8 cellular contexts compared by ENCODE assay signal in the genomic region with DNA sequence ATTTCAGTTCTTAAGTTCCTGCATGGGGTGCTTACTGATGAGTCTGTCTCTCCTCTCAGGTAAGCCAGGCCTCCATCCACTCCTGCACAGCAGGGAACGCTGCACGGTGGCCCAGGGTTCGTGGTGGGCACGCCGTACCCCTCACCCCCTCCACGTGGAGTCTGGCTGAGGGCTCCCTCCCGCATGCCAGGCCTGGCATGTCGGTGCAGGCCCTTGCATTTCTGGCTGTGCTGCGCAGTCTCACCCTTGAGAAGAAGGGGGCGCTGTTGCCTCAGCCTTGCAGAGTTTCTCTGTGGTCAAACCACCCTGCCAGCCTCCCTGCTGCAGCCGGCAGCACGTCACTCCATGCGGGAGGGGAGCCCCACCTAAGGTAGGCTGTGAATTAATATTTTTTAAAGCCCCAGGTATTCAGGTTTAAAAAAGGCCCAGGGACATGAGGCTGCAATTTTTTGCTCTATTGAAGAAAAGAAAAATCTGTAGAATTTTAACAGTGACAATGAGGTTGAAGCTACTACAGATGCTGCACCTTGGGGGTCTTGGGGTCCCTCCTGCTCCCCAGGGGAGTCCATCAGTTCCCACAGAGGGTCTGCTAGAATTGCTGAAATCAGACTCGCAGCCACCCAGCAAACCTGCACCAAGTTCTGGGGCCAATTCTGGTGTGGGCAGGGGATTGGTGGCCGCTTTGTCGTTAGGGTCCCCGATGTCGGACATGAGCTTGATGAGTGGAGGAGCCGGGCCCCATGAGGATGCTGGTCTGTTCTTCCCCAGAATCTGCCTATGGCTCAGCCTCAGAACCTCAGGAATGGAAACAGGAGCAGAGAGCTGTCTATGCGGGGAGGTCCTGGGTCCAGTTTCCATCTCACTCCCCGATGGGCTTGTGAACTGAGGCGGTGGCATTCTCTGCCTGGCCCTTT. TPM values are rescaled to one million over a fixed set of nuclear protein-coding genes. Genes with fewer than 3 reads are reported as not detected.
A peak's percentile ranks its signal among the peaks of the same experiment; 100 is the strongest.
DNase-seq lines count a peak whose midpoint lies in the region; ATAC-seq, FAIRE-seq and TF ChIP-seq lines count a peak whose summit lies in the region.

No MANE protein-coding gene starts in this region.

- H3K9me3 Mint-ChIP-seq in naive thymus-derived CD8-positive, alpha-beta T cell = no peaks in the 10 kb centered on the region
- no peaks in the 10 kb centered on the region for H3K9me3 Mint-ChIP-seq in stimulated activated naive B cell treated with anti-CD40 and anti-IgM and Interleukin-4, amounts not matched to agents 10 μg/mL and 1 μg/mL and 100 μg/mL, for 72 hours

- peak overlapping the region in 1 of 10 donors; percentile 43 for H3K27ac Mint-ChIP-seq in naive thymus-derived CD8-positive, alpha-beta T cell
- H3K27ac Mint-ChIP-seq in stimulated activated naive B cell treated with anti-CD40 and anti-IgM and Interleukin-4, amounts not matched to agents 10 μg/mL and 1 μg/mL and 100 μg/mL, for 72 hours = peak overlapping the region; percentile 51

- FAIRE-seq in HTR-8/SVneo (lab: Jason Lieb, UNC) = peak; percentile 96

- intact Hi-C loops in esophagus muscularis mucosa (cut with DNase I) = no loop called here

- H3K36me3 Mint-ChIP-seq in naive thymus-derived CD8-positive, alpha-beta T cell = peaks cover 0 to 2% (median 0%) of the 10 kb centered on the region in 3 donors
- H3K36me3 Mint-ChIP-seq in stimulated activated naive B cell treated with anti-CD40 and anti-IgM and Interleukin-4, amounts not matched to agents 10 μg/mL and 1 μg/mL and 100 μg/mL, for 72 hours = peaks cover 22 to 30% of the 10 kb centered on the region in 2 donors

- peak overlapping the region in 3 of 4 donors; percentile 13 to 37 (median 14) for H3K4me3 ChIP-seq in esophagus muscularis mucosa

- no peaks in the 10 kb centered on the region for H3K9me3 ChIP-seq in esophagus muscularis mucosa

- H3K27me3 Mint-ChIP-seq in naive thymus-derived CD8-positive, alpha-beta T cell = peaks cover 0 to 4% (median 0%) of the 10 kb centered on the region in 5 donors
- peaks cover 8 to 13% of the 10 kb centered on the region in 2 donors for H3K27me3 Mint-ChIP-seq in stimulated activated naive B cell treated with anti-CD40 and anti-IgM and Interleukin-4, amounts not matched to agents 10 μg/mL and 1 μg/mL and 100 μg/mL, for 72 hours

- ATAC-seq in GM21447 (IDR thresholded peaks at IDR 0.05; ENCODE audit: unreplicated experiment) = peak; percentile 77
- peak; percentile 72 to 85 for ATAC-seq in naive thymus-derived CD8-positive, alpha-beta T cell
- ATAC-seq in stimulated activated naive B cell treated with anti-CD40 and anti-IgM and Interleukin-4, amounts not matched to agents 10 μg/mL and 1 μg/mL and 100 μg/mL, for 72 hours (replicated peaks) = peak; percentile 76 to 78

- H3K27ac ChIP-seq in esophagus muscularis mucosa (replicated peaks in 1 of 4) = peak overlapping the region in 1 of 4 donors; percentile 61

- 68% methylated on average over 9 of the region's 22 CpGs for WGBS in esophagus muscularis mucosa

- POLR2A ChIA-PET in naive thymus-derived CD8-positive, alpha-beta T cell (lab: Charles Lee) = interaction anchor here (0.7 kb wide), 1 partner anchor 25 kb away, joined by 6 read pairs; no protein-coding TSS in a partner anchor

- peaks cover 17 to 21% (median 19%) of the 10 kb centered on the region in 4 donors for H3K4me1 ChIP-seq in esophagus muscularis mucosa

- H3K4me1 Mint-ChIP-seq in naive thymus-derived CD8-positive, alpha-beta T cell = peaks cover 0 to 11% (median 5%) of the 10 kb centered on the region in 4 donors
- H3K4me1 Mint-ChIP-seq in stimulated activated naive B cell treated with anti-CD40 and anti-IgM and Interleukin-4, amounts not matched to agents 10 μg/mL and 1 μg/mL and 100 μg/mL, for 72 hours = peaks cover 7 to 13% of the 10 kb centered on the region in 2 donors

- DNase-seq in DMS114 treated with DMSO at 0.1 percent for 48 hours (lab: John Stamatoyannopoulos, UW; ENCODE audit: unreplicated experiment) (peak; percentile 15), HTR-8/SVneo (ENCODE audit: insufficient read length, low spot score) (peak; percentile 90), NOMO-1 treated with DMSO at 0.1 percent for 48 hours (lab: John Stamatoyannopoulos, UW; ENCODE audit: unreplicated experiment) (peak; percentile 94), activated T-cell treated with anti-CD3 and anti-CD28 coated beads for 1 hour (ENCODE audit: low read depth) (peak; percentile 45), esophagus muscularis mucosa (ENCODE audit: extremely low spot score) (no peak)
- DNase-seq in naive thymus-derived CD8-positive, alpha-beta T cell = peak; percentile 26 to 74 (median 51)
- peak; percentile 46 for DNase-seq in stimulated activated naive B cell treated with anti-CD40 and anti-IgM and Interleukin-4, amounts not matched to agents 10 μg/mL and 1 μg/mL and 100 μg/mL, for 72 hours

- no peaks in the 10 kb centered on the region for H3K36me3 ChIP-seq in esophagus muscularis mucosa

- TF ChIP-seq POLR2A in esophagus muscularis mucosa (IDR thresholded peaks at IDR 0.05; ENCODE audit: low read depth) = no peak

- H3K27me3 ChIP-seq in esophagus muscularis mucosa = no peaks in the 10 kb centered on the region

- TF ChIP-seq CTCF in esophagus muscularis mucosa (IDR thresholded peaks at IDR 0.05) = peak; percentile 51 to 73 (median 60)

- no peak for TF ChIP-seq EP300 in esophagus muscularis mucosa (IDR thresholded peaks at IDR 0.05)

- no peak overlapping the region for H3K4me3 Mint-ChIP-seq in naive thymus-derived CD8-positive, alpha-beta T cell
- H3K4me3 Mint-ChIP-seq in stimulated activated naive B cell treated with anti-CD40 and anti-IgM and Interleukin-4, amounts not matched to agents 10 μg/mL and 1 μg/mL and 100 μg/mL, for 72 hours = no peak overlapping the region

RNA-seq across cellular contexts. Expression of gene TENT4A, which starts 52.6 kb away (rescaled TPM):
- 10 to 100 TPM; 17.0 to 21.9 (median 20.1) TPM for total RNA-seq in esophagus muscularis mucosa
- 10 to 100 TPM; 49.6 to 53.7 TPM for total RNA-seq in naive thymus-derived CD8-positive, alpha-beta T cell
- polyA plus RNA-seq in naive thymus-derived CD8-positive, alpha-beta T cell = 1 to 10 TPM in 1 of 3 donors, under 1 TPM in 2; 0.72 to 1.2 (median 0.84) TPM
